ENCODE assay signal across 22 cellular contexts in the genomic region with DNA sequence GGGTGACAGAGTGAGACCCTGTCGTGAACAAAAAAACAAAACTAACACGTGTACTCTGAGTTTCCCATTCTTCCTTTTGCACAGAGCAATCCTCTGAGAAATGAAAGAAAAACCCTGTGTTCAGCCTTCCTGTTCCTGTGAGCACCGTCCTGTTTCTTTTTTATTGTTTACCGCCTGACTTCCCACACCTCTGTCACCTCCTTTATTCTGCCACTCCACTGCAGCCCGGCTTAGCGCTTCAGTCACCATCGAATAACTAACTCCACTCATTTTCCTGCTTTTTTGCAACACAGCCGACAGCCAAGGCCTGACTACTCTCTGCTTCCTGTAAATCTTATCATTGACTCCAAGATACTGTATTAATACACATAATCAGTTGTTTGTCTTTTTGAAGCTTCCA. TPM values are rescaled to one million over a fixed set of nuclear protein-coding genes. Genes with fewer than 3 reads are reported as not detected.
DNase-seq lines count a peak whose midpoint lies in the region; ATAC-seq and TF ChIP-seq lines count a peak whose summit lies in the region.
"Had no signal": no experiment of that assay in that cellular context is flagged by ENCODE, and none has a peak within 500 bp of the region (broad histone marks: within the 10 kb centered on the region; RNA-seq: fewer than 3 reads in every experiment).

No MANE protein-coding gene starts in this region.

- H3K4me1 Mint-ChIP-seq in activated T-cell treated with anti-CD3 and anti-CD28 coated beads, Interleukin-2, amount 50 U/mL, for 72 hours (ENCODE audit: low read depth) = peaks cover 21% of the 10 kb centered on the region
- H3K4me1 Mint-ChIP-seq in GM23338 = peaks cover 39% of the 10 kb centered on the region
- peaks cover 21% of the 10 kb centered on the region for H3K4me1 Mint-ChIP-seq in activated CD8-positive, alpha-beta T cell treated with anti-CD3 and anti-CD28 coated beads, Interleukin-2, amount 10 ng/mL, durations not matched to agents 7 days and 5 days (ENCODE audit: low read depth)
- H3K4me1 Mint-ChIP-seq in naive thymus-derived CD4-positive, alpha-beta T cell = peaks cover 14 to 30% (median 25%) of the 10 kb centered on the region in 7 donors

- intact Hi-C loops in naive thymus-derived CD4-positive, alpha-beta T cell (cut with micrococcal nuclease) = loop anchor here in 1 of 2 donors (5.0 kb wide), 2 partner anchors 155 to 790 kb away; partner anchors contain the start of gene TCF7L1

- no peaks in the 10 kb centered on the region for H3K9me3 Mint-ChIP-seq in activated T-cell treated with anti-CD3 and anti-CD28 coated beads, Interleukin-2, amount 50 U/mL, for 72 hours
- no peaks in the 10 kb centered on the region; the same call in 2 of the 3 replicates for H3K9me3 Mint-ChIP-seq in GM23338
- H3K9me3 Mint-ChIP-seq in activated CD8-positive, alpha-beta T cell treated with anti-CD3 and anti-CD28 coated beads, Interleukin-2, amount 10 ng/mL, durations not matched to agents 7 days and 5 days (ENCODE audit: insufficient read depth) = no peaks in the 10 kb centered on the region
- H3K9me3 Mint-ChIP-seq in naive thymus-derived CD4-positive, alpha-beta T cell = peaks cover 0 to 5% (median 0%) of the 10 kb centered on the region in 11 donors
- H3K9me3 Mint-ChIP-seq: CD8-positive, alpha-beta memory T cell; natural killer cell had no signal

- H3K4me1 ChIP-seq in GM23338 (ENCODE audit: insufficient read depth) = peaks cover 32% of the 10 kb centered on the region
- H3K4me1 ChIP-seq in naive thymus-derived CD4-positive, alpha-beta T cell (ENCODE audit: control insufficient read depth in 2 of 2, insufficient read depth in 2 of 2, low read length in 2 of 2) = peaks cover 5 to 9% of the 10 kb centered on the region in 2 donors
- H3K4me1 ChIP-seq: parathyroid adenoma had no signal

- H3K79me2 ChIP-seq in GM23338 (replicated peaks; ENCODE audit: insufficient read depth) = peaks cover 47% of the 10 kb centered on the region
- H3K79me2 ChIP-seq: parathyroid adenoma had no signal

- peaks cover 18% of the 10 kb centered on the region; the same call in 1 of the 2 replicates for H4K20me1 ChIP-seq in GM23338 (replicated peaks; ENCODE audit: insufficient read depth)

- H3K27me3 Mint-ChIP-seq in activated T-cell treated with anti-CD3 and anti-CD28 coated beads, Interleukin-2, amount 50 U/mL, for 72 hours (ENCODE audit: low read depth) = no peaks in the 10 kb centered on the region
- peaks cover 26% of the 10 kb centered on the region for H3K27me3 Mint-ChIP-seq in GM23338 (ENCODE audit: insufficient read depth, low read depth, poor library complexity)
- no peaks in the 10 kb centered on the region for H3K27me3 Mint-ChIP-seq in activated CD8-positive, alpha-beta T cell treated with anti-CD3 and anti-CD28 coated beads, Interleukin-2, amount 10 ng/mL, durations not matched to agents 7 days and 5 days (ENCODE audit: low read depth)
- H3K27me3 Mint-ChIP-seq in naive thymus-derived CD4-positive, alpha-beta T cell = no peaks in the 10 kb centered on the region

- no peak for TF ChIP-seq CTCF in GM23338 (conservative IDR thresholded peaks at IDR 0.05; ENCODE audit: low read depth in 2 of 2)

- POLR2A ChIA-PET in activated CD8-positive, alpha-beta T cell treated with anti-CD3 and anti-CD28 coated beads, Interleukin-2, amount 10 ng/mL, durations not matched to agents 7 days and 5 days (lab: Charles Lee) = no interaction called here
- POLR2A ChIA-PET in naive thymus-derived CD4-positive, alpha-beta T cell (lab: Charles Lee) = interaction anchor here (1.3 kb wide), 1 partner anchor 40 kb away, joined by 3 read pairs; no protein-coding TSS in a partner anchor

- no peak for DNase-seq in activated T-cell treated with anti-CD3 and anti-CD28 coated beads, Interleukin-2, amount 50 U/mL, for 72 hours
- DNase-seq in activated T-cell treated with anti-CD3 and anti-CD28 coated beads for 4 hours (no peak), GM23338 (ENCODE audit: low spot score) (no peak), inferior parietal cortex (ENCODE audit: extremely low spot score) (no peak), islet precursor cell (no peak)
- no peak for DNase-seq in activated CD8-positive, alpha-beta T cell treated with anti-CD3 and anti-CD28 coated beads, Interleukin-2, amount 10 ng/mL, durations not matched to agents 7 days and 5 days
- no peak for DNase-seq in naive thymus-derived CD4-positive, alpha-beta T cell
- DNase-seq: ACHN; anterior cingulate cortex; CD8-positive, alpha-beta memory T cell; effector memory CD8-positive, alpha-beta T cell; GM23248; IMR-90; MG63; natural killer cell; NCI-H1436; NCI-H510A; RPMI8226; sigmoid colon had no signal

- H3K27ac Mint-ChIP-seq in activated T-cell treated with anti-CD3 and anti-CD28 coated beads, Interleukin-2, amount 50 U/mL, for 72 hours = peak overlapping the region; percentile 1
- no peak overlapping the region for H3K27ac Mint-ChIP-seq in GM23338
- peak overlapping the region; percentile 73 for H3K27ac Mint-ChIP-seq in activated CD8-positive, alpha-beta T cell treated with anti-CD3 and anti-CD28 coated beads, Interleukin-2, amount 10 ng/mL, durations not matched to agents 7 days and 5 days
- peak overlapping the region; percentile 19 to 85 (median 66) for H3K27ac Mint-ChIP-seq in naive thymus-derived CD4-positive, alpha-beta T cell

- H3K9me2 ChIP-seq in GM23338 (ENCODE audit: insufficient read depth) = no peaks in the 10 kb centered on the region

- H3K4me3 ChIP-seq in GM23338 = no peak overlapping the region
- H3K4me3 ChIP-seq in naive thymus-derived CD4-positive, alpha-beta T cell (ENCODE audit: low read length) = no peak overlapping the region
- H3K4me3 ChIP-seq: GM23248, MG63, sigmoid colon, thoracic aorta had no signal

- CTCF ChIA-PET in activated CD8-positive, alpha-beta T cell treated with anti-CD3 and anti-CD28 coated beads, Interleukin-2, amount 10 ng/mL, durations not matched to agents 7 days and 5 days (lab: Charles Lee) = interaction anchor here (1.1 to 8.6 kb wide), 5 partner anchors 13 to 361 kb away, joined by 3 to 83 read pairs (median 9); no protein-coding TSS in a partner anchor
- CTCF ChIA-PET in naive thymus-derived CD4-positive, alpha-beta T cell (lab: Charles Lee) = interaction anchor here (0.7 to 3.8 kb wide), 5 partner anchors 9 to 21 kb away, joined by 3 to 16 read pairs (median 4); no protein-coding TSS in a partner anchor

- peak overlapping the region in 1 of 2 donors; percentile 8 for H3K4me3 Mint-ChIP-seq in activated T-cell treated with anti-CD3 and anti-CD28 coated beads, Interleukin-2, amount 50 U/mL, for 72 hours
- no peak overlapping the region for H3K4me3 Mint-ChIP-seq in GM23338
- peak overlapping the region; percentile 2 for H3K4me3 Mint-ChIP-seq in activated CD8-positive, alpha-beta T cell treated with anti-CD3 and anti-CD28 coated beads, Interleukin-2, amount 10 ng/mL, durations not matched to agents 7 days and 5 days
- H3K4me3 Mint-ChIP-seq in naive thymus-derived CD4-positive, alpha-beta T cell = peak overlapping the region in 8 of 10 donors; percentile 15 to 81 (median 34)
- H3K4me3 Mint-ChIP-seq: effector memory CD8-positive, alpha-beta T cell; natural killer cell had no signal

- no peaks in the 10 kb centered on the region for H3K27me3 ChIP-seq in GM23338 (ENCODE audit: insufficient read depth)
- H3K27me3 ChIP-seq in naive thymus-derived CD4-positive, alpha-beta T cell (ENCODE audit: control insufficient read depth in 2 of 2, insufficient read depth in 2 of 2, low read length in 2 of 2) = no peaks in the 10 kb centered on the region
- H3K27me3 ChIP-seq: MG63, sigmoid colon had no signal

- H3K27ac ChIP-seq in GM23338 (ENCODE audit: low read depth) = peak overlapping the region; percentile 24; the same call in 1 of the 2 replicates
- H3K27ac ChIP-seq in naive thymus-derived CD4-positive, alpha-beta T cell (ENCODE audit: low read depth, low read length) = no peak overlapping the region
- H3K27ac ChIP-seq: GM23248, parathyroid adenoma, sigmoid colon, thoracic aorta had no signal

- H3F3A ChIP-seq in GM23338 (replicated peaks; ENCODE audit: low read depth) = peaks cover 23% of the 10 kb centered on the region

- H3K36me3 Mint-ChIP-seq in activated T-cell treated with anti-CD3 and anti-CD28 coated beads, Interleukin-2, amount 50 U/mL, for 72 hours (ENCODE audit: insufficient read depth in 2 of 2) = no peaks in the 10 kb centered on the region
- peaks cover 66% of the 10 kb centered on the region for H3K36me3 Mint-ChIP-seq in GM23338 (ENCODE audit: low read depth)
- no peaks in the 10 kb centered on the region for H3K36me3 Mint-ChIP-seq in activated CD8-positive, alpha-beta T cell treated with anti-CD3 and anti-CD28 coated beads, Interleukin-2, amount 10 ng/mL, durations not matched to agents 7 days and 5 days (ENCODE audit: low read depth)
- no peaks in the 10 kb centered on the region for H3K36me3 Mint-ChIP-seq in naive thymus-derived CD4-positive, alpha-beta T cell
- H3K36me3 Mint-ChIP-seq: CD8-positive, alpha-beta memory T cell; natural killer cell had no signal

- peaks cover 14% of the 10 kb centered on the region; the same call in 1 of the 2 replicates for H3K36me3 ChIP-seq in GM23338 (ENCODE audit: insufficient read depth)
- no peaks in the 10 kb centered on the region for H3K36me3 ChIP-seq in naive thymus-derived CD4-positive, alpha-beta T cell (ENCODE audit: control insufficient read depth in 2 of 3, insufficient read depth in 3 of 3, low read length in 3 of 3)
- H3K36me3 ChIP-seq: MG63 had no signal

- ATAC-seq in activated T-cell treated with anti-CD3 and anti-CD28 coated beads, Interleukin-2, amount 50 U/mL, for 72 hours (replicated peaks in 1 of 2) = no peak
- no peak for ATAC-seq in GM23338
- no peak for ATAC-seq in activated CD8-positive, alpha-beta T cell treated with anti-CD3 and anti-CD28 coated beads, Interleukin-2, amount 10 ng/mL, durations not matched to agents 7 days and 5 days
- no peak for ATAC-seq in naive thymus-derived CD4-positive, alpha-beta T cell
- ATAC-seq in GM18498 (IDR thresholded peaks at IDR 0.05; ENCODE audit: unreplicated experiment) = no peak
- ATAC-seq: effector memory CD8-positive, alpha-beta T cell; natural killer cell had no signal

- H2AFZ ChIP-seq in GM23338 = no peak overlapping the region
- H2AFZ ChIP-seq: GM23248, parathyroid adenoma had no signal

- no peak overlapping the region for H3K4me2 ChIP-seq in GM23338

- no peaks in the 10 kb centered on the region for H3K9me3 ChIP-seq in naive thymus-derived CD4-positive, alpha-beta T cell (ENCODE audit: control insufficient read depth in 2 of 3, low read length in 3 of 3)
- H3K9me3 ChIP-seq: MG63, sigmoid colon, thoracic aorta had no signal

TF ChIP-seq in GM23338, 12 proteins besides CTCF, POLR2A, EP300 and RAD21 (continues in another document):
- TF ChIP-seq POLR2AphosphoS5 (IDR thresholded peaks at IDR 0.05; ENCODE audit: low read depth) = no peak
- no peak for TF ChIP-seq STAT1 (IDR thresholded peaks at IDR 0.05; ENCODE audit: unreplicated experiment)

RNA-seq across cellular contexts. Expression of gene TGOLN2, which starts 40.9 kb away (rescaled TPM):
- total RNA-seq in activated T-cell treated with anti-CD3 and anti-CD28 coated beads, Interleukin-2, amount 50 U/mL, for 72 hours = 100 to 1,000 TPM; 102 to 106 TPM
- total RNA-seq in GM23338 (2014; rRNA removed; shearing (Covaris generic)) = 48.3 and 49.4 TPM in 2 replicates
- 17.8 and 20.8 TPM in 2 replicates for polyA plus RNA-seq in GM23338 (2016; fragmentation: Nextera tagmentation; extraction: Ambion mirVana)
- 100 to 1,000 TPM; 100 to 102 TPM for total RNA-seq in activated CD8-positive, alpha-beta T cell treated with anti-CD3 and anti-CD28 coated beads, Interleukin-2, amount 10 ng/mL, durations not matched to agents 7 days and 5 days
- total RNA-seq in naive thymus-derived CD4-positive, alpha-beta T cell = 100 to 1,000 TPM; 144 to 200 (median 178) TPM
- 100 to 1,000 TPM in 1 of 2 donors, 10 to 100 TPM in 1; 75.7 to 107 TPM for polyA plus RNA-seq in naive thymus-derived CD4-positive, alpha-beta T cell
